Comparison of ENCODE assay signal across 8 cellular contexts in the genomic region with DNA sequence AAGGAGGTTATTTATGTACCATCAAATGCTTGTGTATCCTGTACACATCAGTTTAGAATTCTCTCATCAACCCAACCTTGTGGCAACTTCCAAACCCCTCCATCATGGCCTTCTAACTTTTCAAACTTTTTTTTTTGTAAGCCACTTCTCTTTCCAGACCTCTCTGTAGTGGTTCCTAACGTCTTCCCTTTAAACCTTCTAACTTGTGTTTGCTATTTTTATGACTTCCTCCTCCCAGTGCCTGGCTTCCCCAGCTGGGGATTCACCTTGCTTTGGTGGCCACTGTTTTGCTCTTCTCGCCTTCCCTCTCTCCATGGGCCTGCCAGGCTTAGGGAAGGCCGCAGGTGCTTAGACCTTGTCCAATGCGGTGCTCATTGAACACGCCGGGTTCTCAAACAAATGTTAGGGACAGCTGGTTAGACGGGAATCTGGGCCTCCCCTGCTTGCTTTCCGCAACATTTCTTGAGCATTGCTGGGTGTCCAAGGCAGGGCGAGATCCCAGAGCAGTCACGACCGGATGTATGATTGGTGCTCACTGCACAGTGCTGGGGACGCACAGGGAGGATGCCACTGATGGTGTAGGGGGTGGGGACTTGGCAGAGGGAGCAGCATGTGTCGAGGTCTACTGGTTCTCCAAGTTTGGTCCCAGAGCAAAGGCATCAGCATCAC. TPM values are rescaled to one million over a fixed set of nuclear protein-coding genes. Genes with fewer than 3 reads are reported as not detected.
DNase-seq lines count a peak whose midpoint lies in the region; TF ChIP-seq lines count a peak whose summit lies in the region.

No MANE protein-coding gene starts in this region.

- H3K4me1 Mint-ChIP-seq in CD4-positive, alpha-beta memory T cell = peaks cover 14 to 55% (median 33%) of the 10 kb centered on the region in 4 donors
- peaks cover 39% of the 10 kb centered on the region for H3K4me1 Mint-ChIP-seq in activated CD4-positive, alpha-beta memory T cell treated with anti-CD3 and anti-CD28 coated beads, Interleukin-2, amount 10 ng/mL, durations not matched to agents 7 days and 5 days
- H3K4me1 Mint-ChIP-seq in mesothelial cell of epicardium = peaks cover 22% of the 10 kb centered on the region

- no peaks in the 10 kb centered on the region for H3K27me3 Mint-ChIP-seq in CD4-positive, alpha-beta memory T cell
- no peaks in the 10 kb centered on the region for H3K27me3 Mint-ChIP-seq in activated CD4-positive, alpha-beta memory T cell treated with anti-CD3 and anti-CD28 coated beads, Interleukin-2, amount 10 ng/mL, durations not matched to agents 7 days and 5 days
- H3K27me3 Mint-ChIP-seq in mesothelial cell of epicardium (ENCODE audit: low read depth) = no peaks in the 10 kb centered on the region

- peak overlapping the region in 1 of 2 donors; percentile 80 for H3K4me3 ChIP-seq in CD4-positive, alpha-beta memory T cell (ENCODE audit: low read length in 2 of 2)
- 0 out of 2 replicates have a peak overlapping the region, but pooled peaks have one; percentile 84 for H3K4me3 ChIP-seq in HUES48 (ENCODE audit: low read depth, low read length)

- peaks cover 0 to 6% of the 10 kb centered on the region in 2 donors for H3K36me3 Mint-ChIP-seq in CD4-positive, alpha-beta memory T cell
- no peaks in the 10 kb centered on the region for H3K36me3 Mint-ChIP-seq in activated CD4-positive, alpha-beta memory T cell treated with anti-CD3 and anti-CD28 coated beads, Interleukin-2, amount 10 ng/mL, durations not matched to agents 7 days and 5 days (ENCODE audit: low read depth)
- H3K36me3 Mint-ChIP-seq in mesothelial cell of epicardium = no peaks in the 10 kb centered on the region

- peak in 1 of 5 donors; percentile 43 for DNase-seq in CD4-positive, alpha-beta memory T cell
- DNase-seq in activated CD4-positive, alpha-beta memory T cell treated with anti-CD3 and anti-CD28 coated beads, Interleukin-2, amount 10 ng/mL, durations not matched to agents 7 days and 5 days = no peak
- DNase-seq in mesothelial cell of epicardium (ENCODE audit: low spot score in 2 of 2, unreplicated experiment in 2 of 2) (no peak), SW 1271 (lab: John Stamatoyannopoulos, UW) (no peak), NCI-H82 (lab: John Stamatoyannopoulos, UW) (no peak), kidney glomerular epithelial cell (lab: John Stamatoyannopoulos, UW) (no peak), HUDEP-2 (lab: John Stamatoyannopoulos, UW; ENCODE audit: unreplicated experiment in 76 of 76) (no peak)

- CTCF ChIA-PET in CD4-positive, alpha-beta memory T cell (lab: Charles Lee; ENCODE audit: partially characterized antibody) = interaction anchor here (1.4 to 5.6 kb wide), 2 partner anchors 17 to 53 kb away, joined by 3 to 35 read pairs; no protein-coding TSS in a partner anchor
- CTCF ChIA-PET in activated CD4-positive, alpha-beta memory T cell treated with anti-CD3 and anti-CD28 coated beads, Interleukin-2, amount 10 ng/mL, durations not matched to agents 7 days and 5 days (lab: Charles Lee) = interaction anchor here (1.4 kb wide), 1 partner anchor 250 kb away, joined by 4 read pairs; no protein-coding TSS in a partner anchor

- no peaks in the 10 kb centered on the region for H3K9me3 Mint-ChIP-seq in CD4-positive, alpha-beta memory T cell
- no peaks in the 10 kb centered on the region for H3K9me3 Mint-ChIP-seq in activated CD4-positive, alpha-beta memory T cell treated with anti-CD3 and anti-CD28 coated beads, Interleukin-2, amount 10 ng/mL, durations not matched to agents 7 days and 5 days
- no peaks in the 10 kb centered on the region for H3K9me3 Mint-ChIP-seq in mesothelial cell of epicardium

- peak overlapping the region; percentile 63 for H3K27ac ChIP-seq in CD4-positive, alpha-beta memory T cell (ENCODE audit: low read depth, low read length)
- no peak overlapping the region for H3K27ac ChIP-seq in HUES48 (ENCODE audit: low read depth, low read length)

- intact Hi-C loops in CD4-positive, alpha-beta memory T cell (cut with micrococcal nuclease) = loop anchor here (5.0 kb wide), 1 partner anchor 248 kb away; a partner anchor contains a TSS

- H3K9me3 ChIP-seq in CD4-positive, alpha-beta memory T cell (ENCODE audit: control insufficient read depth in 1 of 2, low read length in 2 of 2) = no peaks in the 10 kb centered on the region
- no peaks in the 10 kb centered on the region for H3K9me3 ChIP-seq in HUES48 (ENCODE audit: control insufficient read depth, insufficient read depth, low read length)

- peak overlapping the region; percentile 63 to 82 (median 74) for H3K4me3 Mint-ChIP-seq in CD4-positive, alpha-beta memory T cell
- H3K4me3 Mint-ChIP-seq in activated CD4-positive, alpha-beta memory T cell treated with anti-CD3 and anti-CD28 coated beads, Interleukin-2, amount 10 ng/mL, durations not matched to agents 7 days and 5 days = peak overlapping the region; percentile 60
- H3K4me3 Mint-ChIP-seq in mesothelial cell of epicardium = peak overlapping the region; percentile 73

- POLR2A ChIA-PET in CD4-positive, alpha-beta memory T cell (lab: Charles Lee; ENCODE audit: partially characterized antibody) = interaction anchor here (2.3 to 2.9 kb wide), 2 partner anchors 17 to 52 kb away, joined by 19 to 25 read pairs; a partner anchor contains a TSS
- POLR2A ChIA-PET in activated CD4-positive, alpha-beta memory T cell treated with anti-CD3 and anti-CD28 coated beads, Interleukin-2, amount 10 ng/mL, durations not matched to agents 7 days and 5 days (lab: Charles Lee) = interaction anchor here (2.5 to 4.2 kb wide), 2 partner anchors 28 to 52 kb away, joined by 27 to 56 read pairs; a partner anchor contains a TSS

- no peaks in the 10 kb centered on the region for H3K36me3 ChIP-seq in CD4-positive, alpha-beta memory T cell (ENCODE audit: insufficient read depth, low read length)
- 0 out of 2 replicates have a peak, but pooled peaks cover 3% of the 10 kb centered on the region for H3K36me3 ChIP-seq in HUES48 (ENCODE audit: control insufficient read depth, insufficient read depth, low read length)

- no peaks in the 10 kb centered on the region for H3K27me3 ChIP-seq in CD4-positive, alpha-beta memory T cell (ENCODE audit: insufficient read depth, low read length)
- H3K27me3 ChIP-seq in HUES48 (ENCODE audit: control insufficient read depth, insufficient read depth, low read length) = peaks cover 12% of the 10 kb centered on the region

- H3K27ac Mint-ChIP-seq in CD4-positive, alpha-beta memory T cell = peak overlapping the region in 5 of 7 donors; percentile 2 to 88 (median 65)
- peak overlapping the region; percentile 29 for H3K27ac Mint-ChIP-seq in activated CD4-positive, alpha-beta memory T cell treated with anti-CD3 and anti-CD28 coated beads, Interleukin-2, amount 10 ng/mL, durations not matched to agents 7 days and 5 days
- no peak overlapping the region for H3K27ac Mint-ChIP-seq in mesothelial cell of epicardium

- H3K4me1 ChIP-seq in CD4-positive, alpha-beta memory T cell (ENCODE audit: insufficient read depth, low read length) = peaks cover 31% of the 10 kb centered on the region
- peaks cover 23% of the 10 kb centered on the region for H3K4me1 ChIP-seq in HUES48 (ENCODE audit: control insufficient read depth, insufficient read depth, low read length)

- H3K9ac ChIP-seq in HUES48 (ENCODE audit: low read depth, low read length) = no peak overlapping the region

- TF ChIP-seq CTCF in mesothelial cell of epicardium (IDR thresholded peaks at IDR 0.05; ENCODE audit: unreplicated experiment) = no peak

RNA-seq across cellular contexts. Expression of a gene that starts 1.1 kb away (rescaled TPM):
- 10 to 100 TPM; 37.6 to 41.1 TPM for total RNA-seq in CD4-positive, alpha-beta memory T cell
- 10 to 100 TPM in 1 of 2 donors, 1 to 10 TPM in 1; 7.7 to 20.8 TPM for polyA plus RNA-seq in CD4-positive, alpha-beta memory T cell
- 10 to 100 TPM; 26.7 to 29.7 TPM for total RNA-seq in activated CD4-positive, alpha-beta memory T cell treated with anti-CD3 and anti-CD28 coated beads, Interleukin-2, amount 10 ng/mL, durations not matched to agents 7 days and 5 days
- total RNA-seq in mesothelial cell of epicardium = 32.3 to 35.3 TPM (median 33.3 TPM) in 3 replicates

RNA-seq across cellular contexts. Expression of a gene that starts 28.1 kb away (rescaled TPM):
- total RNA-seq in CD4-positive, alpha-beta memory T cell = 10 to 100 TPM; 30.0 to 32.9 TPM
- polyA plus RNA-seq in CD4-positive, alpha-beta memory T cell = 10 to 100 TPM; 38.4 to 55.8 TPM
- total RNA-seq in activated CD4-positive, alpha-beta memory T cell treated with anti-CD3 and anti-CD28 coated beads, Interleukin-2, amount 10 ng/mL, durations not matched to agents 7 days and 5 days = 10 to 100 TPM; 56.5 to 57.5 TPM
- 55.0 to 57.5 TPM (median 56.0 TPM) in 3 replicates for total RNA-seq in mesothelial cell of epicardium

RNA-seq across cellular contexts. Expression of a gene that starts 28.2 kb away (rescaled TPM):
- under 1 TPM; 0.41 to 0.89 TPM for total RNA-seq in CD4-positive, alpha-beta memory T cell
- under 1 TPM in 1 of 2 donors, not detected in 1; 0.13 TPM for polyA plus RNA-seq in CD4-positive, alpha-beta memory T cell
- 10 to 100 TPM; 25.1 to 26.1 TPM for total RNA-seq in activated CD4-positive, alpha-beta memory T cell treated with anti-CD3 and anti-CD28 coated beads, Interleukin-2, amount 10 ng/mL, durations not matched to agents 7 days and 5 days
- 7.8 to 11.6 TPM (median 10.3 TPM) in 3 replicates for total RNA-seq in mesothelial cell of epicardium

RNA-seq across cellular contexts. Expression of a gene that starts 52.5 kb away (rescaled TPM):
- 10 to 100 TPM; 30.3 to 30.7 TPM for total RNA-seq in CD4-positive, alpha-beta memory T cell
- 10 to 100 TPM; 17.8 to 23.9 TPM for polyA plus RNA-seq in CD4-positive, alpha-beta memory T cell
- total RNA-seq in activated CD4-positive, alpha-beta memory T cell treated with anti-CD3 and anti-CD28 coated beads, Interleukin-2, amount 10 ng/mL, durations not matched to agents 7 days and 5 days = 10 to 100 TPM; 67.1 to 68.9 TPM
- total RNA-seq in mesothelial cell of epicardium = 60.7 to 65.1 TPM (median 63.5 TPM) in 3 replicates
